In genomic region chr5:75265731-75266130, GRCh38 we compare ENCODE assay signal across 1 cellular context.
TF ChIP-seq lines count a peak whose summit lies in the region.

No MANE protein-coding gene starts in this region.

TF ChIP-seq in HepG2, 621 proteins besides CTCF, POLR2A, EP300 and RAD21 (continued from another document):
- TF ChIP-seq ZNF407 (CRISPR knock-in tag; IDR thresholded peaks at IDR 0.05; ENCODE audit: not compliant biosample characterization): no peak
